ENCODE assay signal across 21 cellular contexts in the genomic region with DNA sequence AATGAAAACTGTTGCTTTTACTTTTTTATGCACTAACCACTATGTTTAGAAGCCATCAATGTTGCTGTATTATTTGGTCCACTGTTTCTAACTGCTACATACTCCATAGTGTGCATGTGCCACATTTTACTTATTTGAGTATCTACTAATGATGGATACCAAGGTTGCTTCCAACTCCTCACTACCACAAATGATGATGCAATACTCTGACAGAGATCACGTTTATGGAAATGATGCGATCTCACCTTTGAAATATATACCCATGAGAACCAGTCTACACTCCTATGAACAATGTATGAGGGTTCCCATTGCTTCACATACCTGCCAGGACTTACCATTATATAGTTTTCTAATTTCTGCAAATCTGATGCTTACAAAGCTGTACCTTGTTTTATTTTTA.
"Had no signal": no experiment of that assay in that cellular context is flagged by ENCODE, and none has a peak within 500 bp of the region (broad histone marks: within the 10 kb centered on the region; RNA-seq: fewer than 3 reads in every experiment).

No MANE protein-coding gene starts in this region.

- H3K4me3 Mint-ChIP-seq: naive B cell; T-helper 2 cell treated with Interferon-gamma antibody and Interleukin-4, amounts not matched to agents 5 μg/mL and 100 μg/mL, for 36 hours; WTC11 had no signal

- DNase-seq: activated CD4-positive, alpha-beta T cell treated with anti-CD3 and anti-CD28 coated beads for 4 hours; activated naive CD4-positive, alpha-beta T cell treated with anti-CD3 and anti-CD28 coated beads, Interleukin-2, amount 50 U/mL, for 16 hours; adrenal gland; cerebellar nuclear complex; cortex of kidney; esophagus squamous epithelium; left cardiac atrium; mesenchymal stem cell; mucosa of descending colon; naive B cell; ovary; psoas muscle; right cardiac atrium; small intestine; stimulated activated CD4-positive, alpha-beta T cell treated with anti-CD3 and anti-CD28 coated beads, Interleukin-15, amount 100 ng/mL, for 24 hours; stimulated activated CD4-positive, alpha-beta T cell treated with anti-CD3 and anti-CD28 coated beads, Interleukin-2, amount 100 ng/mL, for 48 hours; stomach; SW 1271; trophoblast cell had no signal

- H3K27ac Mint-ChIP-seq: naive B cell; T-helper 2 cell treated with Interferon-gamma antibody and Interleukin-4, amounts not matched to agents 5 μg/mL and 100 μg/mL, for 36 hours; WTC11 had no signal

- H3K4me1 Mint-ChIP-seq: naive B cell, WTC11 had no signal

- H3K9me3 Mint-ChIP-seq: T-helper 2 cell treated with Interferon-gamma antibody and Interleukin-4, amounts not matched to agents 5 μg/mL and 100 μg/mL, for 36 hours; WTC11 had no signal

- ATAC-seq: left cardiac atrium, mucosa of descending colon, psoas muscle, right cardiac atrium, WTC11 had no signal

- H3K27me3 Mint-ChIP-seq: naive B cell had no signal
